ENCODE assay signal across 17 cellular contexts in the genomic region with DNA sequence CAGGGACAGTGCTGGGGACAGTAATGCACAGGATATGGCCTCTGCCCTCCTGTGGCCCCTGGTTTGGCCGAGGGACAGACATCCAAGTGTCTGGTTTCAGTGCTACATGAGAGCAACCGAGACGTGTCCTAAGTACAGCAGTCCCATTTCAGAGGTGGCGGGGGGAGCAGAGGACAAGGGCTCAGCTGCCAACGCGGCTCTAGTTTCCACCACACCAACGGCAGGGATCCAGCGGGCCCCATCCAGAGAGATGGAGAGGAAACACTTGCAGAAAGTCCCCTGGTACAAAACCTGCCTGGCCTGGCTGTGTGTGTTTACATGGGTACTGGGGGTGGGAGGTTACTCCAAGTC.
"Had no signal": no experiment of that assay in that cellular context is flagged by ENCODE, and none has a peak within 500 bp of the region (broad histone marks: within the 10 kb centered on the region; RNA-seq: fewer than 3 reads in every experiment).

No MANE protein-coding gene starts in this region.

- H3K4me3 ChIP-seq: esophagus muscularis mucosa, left ventricle myocardium inferior, SJSA1, thyroid gland had no signal

- H3K9me3 ChIP-seq: esophagus muscularis mucosa, left ventricle myocardium inferior, SJSA1, thyroid gland had no signal

- H3K9me3 Mint-ChIP-seq: activated CD4-positive, alpha-beta memory T cell treated with anti-CD3 and anti-CD28 coated beads for 36 hours; memory B cell; nephron progenitor cell had no signal

- H3K27me3 Mint-ChIP-seq: activated CD4-positive, alpha-beta memory T cell treated with anti-CD3 and anti-CD28 coated beads for 36 hours; activated naive CD8-positive, alpha-beta T cell; memory B cell had no signal

- H3K27ac ChIP-seq: brain microvascular endothelial cell, esophagus muscularis mucosa, left ventricle myocardium inferior, SJSA1, thyroid gland had no signal

- FAIRE-seq: islet of Langerhans had no signal

- DNase-seq: activated CD4-positive, alpha-beta memory T cell treated with anti-CD3 and anti-CD28 coated beads for 36 hours; activated CD4-positive, alpha-beta T cell treated with anti-CD3 and anti-CD28 coated beads for 1 hour; activated CD8-positive, alpha-beta memory T cell treated with anti-CD3 and anti-CD28 coated beads, Interleukin-2, amount 50 U/mL, for 48 hours; brain microvascular endothelial cell; cerebellar nuclear complex; dermis blood vessel endothelial cell; foreskin fibroblast; left ventricle myocardium inferior; nephron progenitor cell; stimulated activated CD4-positive, alpha-beta T cell treated with anti-CD3 and anti-CD28 coated beads, Interleukin-4, amount 100 ng/mL, for 4 hours; T-helper 9 cell; thyroid gland had no signal

- H3K27ac Mint-ChIP-seq: activated CD4-positive, alpha-beta memory T cell treated with anti-CD3 and anti-CD28 coated beads for 36 hours; activated naive CD8-positive, alpha-beta T cell; memory B cell; nephron progenitor cell had no signal

- H3K4me3 Mint-ChIP-seq: activated CD4-positive, alpha-beta memory T cell treated with anti-CD3 and anti-CD28 coated beads for 36 hours; activated naive CD8-positive, alpha-beta T cell; memory B cell; nephron progenitor cell had no signal

- H3K4me1 ChIP-seq: SJSA1, thyroid gland had no signal

- H3K4me1 Mint-ChIP-seq: memory B cell had no signal

- H3K27me3 ChIP-seq: brain microvascular endothelial cell, SJSA1, thyroid gland had no signal
